In the genomic region with DNA sequence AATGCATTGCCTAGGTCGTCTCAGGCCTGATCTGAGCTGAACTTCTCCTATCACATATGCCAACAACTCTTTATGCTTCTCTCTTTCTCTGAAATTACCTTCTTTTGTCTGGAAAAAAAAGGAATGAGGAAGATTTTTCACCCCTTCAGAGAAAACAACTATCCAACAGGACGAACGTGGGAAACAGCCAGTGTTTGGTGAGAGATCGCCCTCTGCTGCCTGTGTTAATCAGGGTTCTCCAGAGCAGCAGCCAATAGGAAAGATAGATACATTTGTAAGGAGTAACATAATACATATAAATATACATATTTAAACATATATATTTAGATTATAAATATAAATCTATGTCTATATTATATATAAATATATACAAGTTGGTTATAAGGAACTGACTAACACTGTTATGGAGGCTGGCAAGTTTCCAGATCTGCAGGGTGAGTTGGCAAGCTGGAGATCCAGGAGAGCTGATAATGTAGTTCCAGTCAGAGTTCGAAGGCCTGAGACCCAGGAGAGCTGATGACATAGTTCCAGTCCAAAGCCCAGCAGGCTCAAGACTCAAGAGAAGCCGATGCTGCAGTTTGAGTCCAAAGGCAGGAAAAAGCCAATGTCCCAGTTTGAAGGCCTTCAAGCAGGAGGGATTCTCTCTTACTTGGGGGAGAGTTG, we compare ENCODE assay signal across 9 cellular contexts. TPM values are rescaled to one million over a fixed set of nuclear protein-coding genes. Genes with fewer than 3 reads are reported as not detected.
DNase-seq lines count a peak whose midpoint lies in the region; FAIRE-seq and TF ChIP-seq lines count a peak whose summit lies in the region.
"Had no signal": no experiment of that assay in that cellular context is flagged by ENCODE, and none has a peak within 500 bp of the region (broad histone marks: within the 10 kb centered on the region; RNA-seq: fewer than 3 reads in every experiment).

No MANE protein-coding gene starts in this region.

- no peaks in the 10 kb centered on the region for H3K36me3 ChIP-seq in KMS-11 (ENCODE audit: insufficient read depth)
- no peaks in the 10 kb centered on the region for H3K36me3 ChIP-seq in kidney (ENCODE audit: control insufficient read depth in 1 of 2, insufficient read depth in 2 of 2, low read length in 2 of 2)

- TF ChIP-seq CTCF in KMS-11 (conservative IDR thresholded peaks at IDR 0.05; ENCODE audit: low read depth, low read length): peak; percentile 53
- peak; percentile 43; the same call in 1 of the 2 replicates for TF ChIP-seq CTCF in WI38 (IDR thresholded peaks at IDR 0.05; ENCODE audit: low read depth, low read length)
- peak; percentile 35 for TF ChIP-seq CTCF in kidney (IDR thresholded peaks at IDR 0.05; ENCODE audit: borderline replicate concordance, extremely low read depth, insufficient read depth)

- H3K9ac ChIP-seq in KMS-11: no peak overlapping the region
- no peak overlapping the region for H3K9ac ChIP-seq in kidney (ENCODE audit: low read length in 2 of 2)

- no peak overlapping the region for H3K4me2 ChIP-seq in KMS-11

- no peak overlapping the region for H3K4me3 ChIP-seq in KMS-11 (IDR thresholded peaks at IDR 0.05; ENCODE audit: insufficient read depth, low read depth, low read length)
- no peak overlapping the region for H3K4me3 ChIP-seq in WI38 (ENCODE audit: low read depth, low read length)
- no peak overlapping the region for H3K4me3 ChIP-seq in kidney (ENCODE audit: low read length in 2 of 2)
- H3K4me3 ChIP-seq: SK-N-MC had no signal

- H2AFZ ChIP-seq in KMS-11 (ENCODE audit: low read depth): no peak overlapping the region

- H3K4me1 ChIP-seq in KMS-11 (ENCODE audit: low read depth, poor library complexity, severe bottlenecking) (peaks cover 8% of the 10 kb centered on the region), kidney (ENCODE audit: control insufficient read depth in 1 of 2, insufficient read depth in 1 of 2, low read depth in 1 of 2, low read length in 2 of 2) (no peaks in the 10 kb centered on the region)

- DNase-seq in DMS114 treated with DMSO at 0.1 percent for 48 hours (lab: John Stamatoyannopoulos, UW; ENCODE audit: unreplicated experiment): peak; percentile 6
- no peak for DNase-seq in kidney
- DNase-seq in mesenteric fat pad (ENCODE audit: low spot score): no peak
- DNase-seq in KG1 (lab: John Stamatoyannopoulos, UW): no peak
- no peak for DNase-seq in activated CD8-positive, alpha-beta memory T cell treated with anti-CD3 and anti-CD28 coated beads for 24 hours
- no peak for DNase-seq in GM12892 (ENCODE audit: insufficient read length)

- intact Hi-C loops in kidney (cut with DNase I): no loop called here

- TF ChIP-seq POLR2A in GM12892 (IDR thresholded peaks at IDR 0.05; ENCODE audit: low read depth, low read length): no peak

- no peaks in the 10 kb centered on the region for H4K20me1 ChIP-seq in KMS-11 (ENCODE audit: insufficient read depth)

- H3K27me3 ChIP-seq in KMS-11 (ENCODE audit: insufficient read depth, low read depth): no peaks in the 10 kb centered on the region

- no peaks in the 10 kb centered on the region for H3K9me3 ChIP-seq in kidney (ENCODE audit: control insufficient read depth in 1 of 2, low read length in 2 of 2)

- FAIRE-seq in kidney (lab: Jason Lieb, UNC) (peak; percentile 85), GM12892 (lab: Jason Lieb, UNC) (no peak)

- H3K27ac ChIP-seq in KMS-11: no peak overlapping the region
- no peak overlapping the region for H3K27ac ChIP-seq in kidney (ENCODE audit: low read depth in 2 of 2, low read length in 2 of 2)
- H3K27ac ChIP-seq: SK-N-MC had no signal

- no peaks in the 10 kb centered on the region for H3K79me2 ChIP-seq in KMS-11 (ENCODE audit: insufficient read depth, low read depth)

RNA-seq across cellular contexts. Expression of a gene that starts 13.3 kb away (rescaled TPM):
- total RNA-seq in kidney (66.4 TPM), mesenteric fat pad (22.1 TPM)
- polyA plus RNA-seq in kidney (ENCODE audit: insufficient read depth, low read depth, low replicate concordance): 121 TPM
- polyA plus RNA-seq in GM12892 (2012; ENCODE audit: missing spikeins): 26.2 TPM

RNA-seq across cellular contexts. Expression of a gene that starts 13.7 kb away (rescaled TPM):
- total RNA-seq in kidney (14.3 TPM), mesenteric fat pad (35.4 TPM)
- polyA plus RNA-seq in kidney (ENCODE audit: insufficient read depth, low read depth, low replicate concordance): 30.9 TPM
- polyA plus RNA-seq in GM12892 (2012; ENCODE audit: missing spikeins): 18.4 TPM

RNA-seq across cellular contexts. Expression of a gene that starts 47.7 kb away (rescaled TPM):
- total RNA-seq in kidney: not detected
- not detected for polyA plus RNA-seq in kidney (ENCODE audit: insufficient read depth, low read depth, low replicate concordance)
- not detected for total RNA-seq in mesenteric fat pad
- 0.25 TPM for polyA plus RNA-seq in GM12892 (2012; ENCODE audit: missing spikeins)

RNA-seq across cellular contexts. Expression of a gene that starts 58.2 kb away (rescaled TPM):
- total RNA-seq in kidney (not detected), mesenteric fat pad (not detected)
- not detected for polyA plus RNA-seq in kidney (ENCODE audit: insufficient read depth, low read depth, low replicate concordance)
- polyA plus RNA-seq in GM12892 (2012; ENCODE audit: missing spikeins): 1.1 TPM
